21 cellular contexts compared by ENCODE assay signal in genomic region chr3:122714269-122714668, GRCh38. TPM values are rescaled to one million over a fixed set of nuclear protein-coding genes. Genes with fewer than 3 reads are reported as not detected.
DNase-seq lines count a peak whose midpoint lies in the region; ATAC-seq and TF ChIP-seq lines count a peak whose summit lies in the region.
"Had no signal": no experiment of that assay in that cellular context is flagged by ENCODE, and none has a peak within 500 bp of the region (broad histone marks: within the 10 kb centered on the region; RNA-seq: fewer than 3 reads in every experiment).

No MANE protein-coding gene starts in this region.

- no peaks in the 10 kb centered on the region for H3K9me3 Mint-ChIP-seq in central memory CD8-positive, alpha-beta T cell
- H3K9me3 Mint-ChIP-seq: CD4-positive, alpha-beta memory T cell had no signal

- no peak overlapping the region for H3K27ac ChIP-seq in WERI-Rb-1
- H3K27ac ChIP-seq: BLaER1 treated with 17β-estradiol and CSF1 and Interleukin-3, amounts not matched to agents 10 nM and 100 nM; PC-9; RWPE1 had no signal

- no peak for TF ChIP-seq CTCF in WERI-Rb-1 (IDR thresholded peaks at IDR 0.05; ENCODE audit: low read depth, low read length)

- no peaks in the 10 kb centered on the region for H3K27me3 ChIP-seq in WERI-Rb-1 (ENCODE audit: insufficient read depth, low read depth, severe bottlenecking)
- H3K27me3 ChIP-seq: BLaER1 treated with 17β-estradiol and CSF1 and Interleukin-3, amounts not matched to agents 10 nM and 100 nM had no signal

- peak overlapping the region; percentile 1 for H3K27ac Mint-ChIP-seq in central memory CD8-positive, alpha-beta T cell (ENCODE audit: low read depth)

- DNase-seq in ELR (ENCODE audit: low read depth), result peak; percentile 40
- peak; percentile 10 for DNase-seq in LHCN-M2 (ENCODE audit: low read depth)
- no peak for DNase-seq in central memory CD8-positive, alpha-beta T cell (ENCODE audit: low spot score in 2 of 2)
- DNase-seq in pulmonary artery endothelial cell (ENCODE audit: low read depth, low spot score), result peak; percentile 26
- DNase-seq in WERI-Rb-1, result no peak
- DNase-seq in dedifferentiated amniotic fluid mesenchymal stem cell (ENCODE audit: extremely low spot score), result no peak
- DNase-seq: ACHN; CD4-positive, alpha-beta memory T cell; DMS153; Kasumi-1; MM.1S; NCI-H1092; NCI-H1436; NCI-H1930; NCI-H510A; PC-9; SIG-M5 had no signal

- no peaks in the 10 kb centered on the region for H3K9me3 ChIP-seq in WERI-Rb-1 (ENCODE audit: severe bottlenecking)

- H3K36me3 ChIP-seq in WERI-Rb-1, result no peaks in the 10 kb centered on the region

- peaks cover 58% of the 10 kb centered on the region for H3K36me3 Mint-ChIP-seq in central memory CD8-positive, alpha-beta T cell (ENCODE audit: insufficient read depth)

- H3K4me3 Mint-ChIP-seq in central memory CD8-positive, alpha-beta T cell, result no peak overlapping the region
- H3K4me3 Mint-ChIP-seq: CD4-positive, alpha-beta memory T cell had no signal

- no peak overlapping the region for H3K4me3 ChIP-seq in WERI-Rb-1 (ENCODE audit: low read depth, low read length)
- H3K4me3 ChIP-seq: BLaER1 treated with 17β-estradiol and CSF1 and Interleukin-3, amounts not matched to agents 10 nM and 100 nM; PC-9 had no signal

- no peak for ATAC-seq in central memory CD8-positive, alpha-beta T cell (replicated peaks; ENCODE audit: extremely low read depth, poor library complexity, severe bottlenecking)
- no peak for ATAC-seq in GM19463 (IDR thresholded peaks at IDR 0.05; ENCODE audit: unreplicated experiment)
- ATAC-seq: HCT116 had no signal

- H3K27me3 Mint-ChIP-seq in central memory CD8-positive, alpha-beta T cell, result no peaks in the 10 kb centered on the region
- H3K27me3 Mint-ChIP-seq: CD4-positive, alpha-beta memory T cell had no signal

- peaks cover 27% of the 10 kb centered on the region for H3K4me1 Mint-ChIP-seq in central memory CD8-positive, alpha-beta T cell

RNA-seq across cellular contexts. Expression of gene PARP14, which starts 33.6 kb away (rescaled TPM):
- total RNA-seq in LHCN-M2 (2014; rRNA removed) (3.7 and 10.9 TPM in 2 replicates), pulmonary artery endothelial cell (58.9 and 104 TPM in 2 replicates)
- polyA plus RNA-seq in LHCN-M2 (2012), result 1.6 TPM

Comparison
In these comparisons a context has a peak if more than half of its experiments do, and no peak if none do; other contexts are left out.
1. DNase-seq: peak in ELR (single experiment), LHCN-M2 (single experiment) and pulmonary artery endothelial cell (single experiment); none in central memory CD8-positive, alpha-beta T cell (0 of 2), WERI-Rb-1 (single experiment) and dedifferentiated amniotic fluid mesenchymal stem cell (single experiment).